In the genomic region with DNA sequence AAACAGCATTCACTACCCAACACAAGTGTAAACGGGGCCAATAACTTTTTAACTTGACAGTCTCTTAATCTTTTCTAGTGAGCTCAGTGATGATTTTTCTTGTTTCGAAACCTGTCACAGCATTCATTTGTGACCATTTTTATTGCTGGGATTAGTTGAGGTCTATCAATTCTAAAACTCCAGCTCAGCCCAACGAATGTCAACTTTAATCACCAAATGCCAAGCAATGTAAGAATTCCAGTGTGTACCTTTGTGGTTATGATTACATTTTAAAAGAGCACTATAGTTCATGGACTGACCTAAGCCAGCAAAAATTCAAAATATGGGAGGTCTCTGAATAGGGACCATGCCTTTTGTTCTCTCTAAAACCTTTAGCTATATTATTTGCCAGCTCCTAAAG, we compare ENCODE assay signal across 31 cellular contexts.
"Had no signal": no experiment of that assay in that cellular context is flagged by ENCODE, and none has a peak within 500 bp of the region (broad histone marks: within the 10 kb centered on the region; RNA-seq: fewer than 3 reads in every experiment).

No MANE protein-coding gene starts in this region.

- H3K9me3 ChIP-seq: body of pancreas, esophagus squamous epithelium, lower lobe of right lung, mucosa of descending colon, neutrophil, vagina had no signal

- ATAC-seq: body of pancreas; heart right ventricle; left lung; lower lobe of right lung; mucosa of descending colon; sciatic nerve; stimulated activated memory B cell treated with anti-CD40 and anti-IgM and Interleukin-4, amounts not matched to agents 10 μg/mL and 1 μg/mL and 100 μg/mL, for 72 hours; stimulated activated naive CD8-positive, alpha-beta T cell treated with anti-CD3 and anti-CD28 coated beads, Interleukin-15, amount 100 ng/mL, for 72 hours; T-helper 17 cell had no signal

- DNase-seq: activated CD4-positive, alpha-beta memory T cell treated with anti-CD3 and anti-CD28 coated beads for 36 hours; activated CD4-positive, alpha-beta T cell treated with anti-CD3 and anti-CD28 coated beads, Interleukin-2, amount 10 ng/mL, durations not matched to agents 24 days and 14 days; activated CD4-positive, CD25-positive, alpha-beta regulatory T cell treated with anti-CD3 and anti-CD28 coated beads, Interleukin-2, amount 50 U/mL, for 72 hours; activated CD8-positive, alpha-beta memory T cell treated with anti-CD3 and anti-CD28 coated beads, Interleukin-2, amount 50 U/mL, for 4 hours; activated gamma-delta T cell; activated naive CD4-positive, alpha-beta T cell treated with anti-CD3 and anti-CD28 coated beads, Interleukin-2, amount 10 ng/mL, durations not matched to agents 7 days and 5 days; activated naive CD8-positive, alpha-beta T cell treated with anti-CD3 and anti-CD28 coated beads, Interleukin-2, amount 10 ng/mL, durations not matched to agents 7 days and 5 days; activated T-cell treated with anti-CD3 and anti-CD28 coated beads, Interleukin-2, amount 50 U/mL, for 1 hour; amygdala; body of pancreas; effector CD8-positive, alpha-beta T cell; esophagus squamous epithelium; foreskin melanocyte; heart right ventricle; left lung; lower lobe of right lung; mesendoderm; mucosa of descending colon; small intestine; stimulated activated CD4-positive, alpha-beta T cell treated with anti-CD3 and anti-CD28 coated beads, Interleukin-1b, Interleukin-23, amount 100 ng/mL, for 48 hours; stimulated activated CD4-positive, alpha-beta T cell treated with anti-CD3 and anti-CD28 coated beads, Interleukin-4, amount 100 ng/mL, for 4 hours; stimulated activated CD8-positive, alpha-beta memory T cell treated with anti-CD3 and anti-CD28 coated beads, Interleukin-4, amount 100 ng/mL, for 48 hours; stimulated activated naive CD8-positive, alpha-beta T cell treated with anti-CD3 and anti-CD28 coated beads, Interleukin-15, amount 100 ng/mL, for 72 hours; substantia nigra; T-helper 17 cell; T1000 had no signal

- H3K27me3 ChIP-seq: body of pancreas, esophagus squamous epithelium, heart right ventricle, left lung, neutrophil, vagina had no signal

- H3K4me1 ChIP-seq: body of pancreas, esophagus squamous epithelium, left lung, lower lobe of right lung had no signal

- H3K36me3 ChIP-seq: esophagus squamous epithelium, heart right ventricle, left lung, lower lobe of right lung, neutrophil, vagina had no signal

- H3K4me3 ChIP-seq: body of pancreas, esophagus squamous epithelium, heart right ventricle, left lung, lower lobe of right lung, mucosa of descending colon, vagina had no signal

- H3K27ac ChIP-seq: body of pancreas, epithelial cell of prostate, esophagus squamous epithelium, heart right ventricle, left lung, lower lobe of right lung, neutrophil had no signal
